ENCODE assay signal across 32 cellular contexts in the genomic region with DNA sequence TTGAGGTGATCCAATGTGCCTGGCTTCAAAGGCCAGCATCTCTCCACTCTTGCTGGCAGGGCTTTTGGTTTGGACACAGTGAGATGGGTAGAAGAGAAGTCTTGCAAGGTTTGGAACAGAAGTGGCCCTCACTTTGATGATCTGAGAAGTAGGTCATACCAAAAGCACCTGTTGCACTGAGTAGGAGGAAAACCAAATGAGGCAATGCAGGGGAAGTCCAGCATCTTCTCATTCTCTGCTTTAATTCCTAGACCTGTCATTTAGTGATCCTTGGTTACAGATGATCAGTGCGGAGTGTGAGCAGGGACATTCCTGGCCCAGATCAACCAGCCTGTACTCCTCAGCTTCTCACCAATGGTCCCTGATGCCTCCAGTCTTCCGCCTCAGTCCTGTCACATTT.
"Had no signal": no experiment of that assay in that cellular context is flagged by ENCODE, and none has a peak within 500 bp of the region (broad histone marks: within the 10 kb centered on the region; RNA-seq: fewer than 3 reads in every experiment).

No MANE protein-coding gene starts in this region.

- DNase-seq: activated CD4-positive, alpha-beta memory T cell treated with anti-CD3 and anti-CD28 coated beads, Interleukin-2, amount 10 ng/mL, durations not matched to agents 7 days and 5 days; activated CD4-positive, alpha-beta T cell treated with anti-CD3 and anti-CD28 coated beads for 1 hour; activated CD4-positive, alpha-beta T cell treated with anti-CD3 and anti-CD28 coated beads for 48 hours; activated CD4-positive, CD25-positive, alpha-beta regulatory T cell; activated CD8-positive, alpha-beta memory T cell treated with anti-CD3 and anti-CD28 coated beads for 24 hours; activated CD8-positive, alpha-beta memory T cell treated with anti-CD3 and anti-CD28 coated beads, Interleukin-2, amount 10 ng/mL, durations not matched to agents 7 days and 5 days; activated CD8-positive, alpha-beta memory T cell treated with anti-CD3 and anti-CD28 coated beads, Interleukin-2, amount 50 U/mL, for 48 hours; activated effector memory CD4-positive, alpha-beta T cell treated with anti-CD3 and anti-CD28 coated beads, Interleukin-2, amount 50 U/mL, for 16 hours; activated naive CD4-positive, alpha-beta T cell treated with Interleukin-2 at 50 U/mL for 16 hours; activated naive CD8-positive, alpha-beta T cell treated with anti-CD3 and anti-CD28 coated beads, Interleukin-2, amount 10 ng/mL, durations not matched to agents 7 days and 5 days; activated T-cell treated with anti-CD3 and anti-CD28 coated beads, Interleukin-2, amount 50 U/mL, for 48 hours; amygdala; MM.1S; MV-4-11; NCI-H1092; NCI-H1436 treated with DMSO at 0.1 percent for 48 hours; NCI-H1694 treated with DMSO at 0.1 percent for 48 hours; NCI-H2029; NCI-H345; NCI-H510A; NCI-H526; NCI-H748 treated with DMSO at 0.1 percent for 48 hours; NK-92 treated with Interleukin-12 subunit alpha and Interleukin-12 subunit beta, amount 100 ng/mL, for 24 hours; PC-3; Peyer's patch; Right ventricle myocardium superior; SW 1271; T1000; WERI-Rb-1 had no signal

- ATAC-seq: activated CD8-positive, alpha-beta memory T cell treated with anti-CD3 and anti-CD28 coated beads, Interleukin-2, amount 10 ng/mL, durations not matched to agents 7 days and 5 days; PC-3 had no signal

- H3K9me3 ChIP-seq: ascending aorta, breast epithelium, Peyer's patch had no signal

- H3K4me1 ChIP-seq: ascending aorta, breast epithelium, Peyer's patch had no signal

- H3K27ac ChIP-seq: ascending aorta, breast epithelium, coronary artery, Peyer's patch, WERI-Rb-1 had no signal

- H3K36me3 ChIP-seq: ascending aorta, breast epithelium, Peyer's patch, WERI-Rb-1 had no signal

- H3K4me3 ChIP-seq: ascending aorta, breast epithelium, coronary artery, Peyer's patch had no signal

- H3K27me3 ChIP-seq: ascending aorta, breast epithelium, Peyer's patch had no signal
